In the genomic region with DNA sequence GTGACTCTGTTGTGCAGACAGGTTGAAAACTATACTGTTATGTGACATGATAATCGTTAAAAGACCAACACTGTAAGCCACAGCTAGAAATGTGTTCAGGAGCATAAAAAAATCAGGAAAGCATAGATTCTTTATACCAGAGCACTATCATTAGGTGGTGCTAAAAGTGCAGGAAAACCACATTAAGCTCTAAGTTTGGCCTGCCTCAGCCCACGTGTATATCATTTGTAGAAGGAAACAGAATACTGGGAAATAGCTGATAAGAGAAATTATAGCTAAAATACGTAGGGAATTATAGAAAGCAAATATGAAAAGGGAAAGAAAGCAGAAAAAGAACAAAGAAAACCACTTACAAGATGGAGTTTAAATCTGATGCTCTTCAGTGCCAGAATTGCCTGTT, we compare ENCODE assay signal across 9 cellular contexts. TPM values are rescaled to one million over a fixed set of nuclear protein-coding genes. Genes with fewer than 3 reads are reported as not detected.
DNase-seq lines count a peak whose midpoint lies in the region; ATAC-seq, FAIRE-seq and TF ChIP-seq lines count a peak whose summit lies in the region.
"Had no signal": no experiment of that assay in that cellular context is flagged by ENCODE, and none has a peak within 500 bp of the region (broad histone marks: within the 10 kb centered on the region; RNA-seq: fewer than 3 reads in every experiment).

No MANE protein-coding gene starts in this region.

- H3K4me3 ChIP-seq in kidney (ENCODE audit: low read length in 2 of 2) (no peak overlapping the region), coronary artery (no peak overlapping the region)
- H3K4me3 ChIP-seq: HAP-1 had no signal

- H3K9me3 ChIP-seq in kidney (ENCODE audit: control insufficient read depth in 1 of 2, low read length in 2 of 2): no peaks in the 10 kb centered on the region
- H3K9me3 ChIP-seq: HAP-1 had no signal

- H3K27me3 Mint-ChIP-seq in activated CD4-positive, alpha-beta T cell treated with anti-CD3 and anti-CD28 coated beads, Interleukin-2, amount 10 ng/mL, durations not matched to agents 24 days and 14 days: peaks cover 7% of the 10 kb centered on the region

- no peak for ATAC-seq in HG02623 (IDR thresholded peaks at IDR 0.05; ENCODE audit: unreplicated experiment)
- no peak for ATAC-seq in HG03095 (IDR thresholded peaks at IDR 0.05; ENCODE audit: unreplicated experiment)

- H3K9ac ChIP-seq in kidney (ENCODE audit: low read length in 2 of 2): no peak overlapping the region

- H3K9me3 Mint-ChIP-seq in activated CD4-positive, alpha-beta T cell treated with anti-CD3 and anti-CD28 coated beads, Interleukin-2, amount 10 ng/mL, durations not matched to agents 24 days and 14 days: no peaks in the 10 kb centered on the region

- H3K4me3 Mint-ChIP-seq in activated CD4-positive, alpha-beta T cell treated with anti-CD3 and anti-CD28 coated beads, Interleukin-2, amount 10 ng/mL, durations not matched to agents 24 days and 14 days: no peak overlapping the region

- no peaks in the 10 kb centered on the region for H3K4me1 ChIP-seq in kidney (ENCODE audit: control insufficient read depth in 1 of 2, insufficient read depth in 1 of 2, low read depth in 1 of 2, low read length in 2 of 2)

- intact Hi-C loops in kidney (cut with DNase I): no loop called here
- intact Hi-C loops in activated CD4-positive, alpha-beta T cell treated with anti-CD3 and anti-CD28 coated beads, Interleukin-2, amount 10 ng/mL, durations not matched to agents 24 days and 14 days (cut with micrococcal nuclease): no loop called here

- peak; percentile 75 for FAIRE-seq in kidney (lab: Jason Lieb, UNC)

- no peaks in the 10 kb centered on the region for H3K36me3 Mint-ChIP-seq in activated CD4-positive, alpha-beta T cell treated with anti-CD3 and anti-CD28 coated beads, Interleukin-2, amount 10 ng/mL, durations not matched to agents 24 days and 14 days (ENCODE audit: low read depth)

- DNase-seq in HuH-7 (ENCODE audit: low spot score): peak; percentile 8
- no peak for DNase-seq in kidney
- DNase-seq in activated CD4-positive, alpha-beta T cell treated with anti-CD3 and anti-CD28 coated beads, Interleukin-2, amount 10 ng/mL, durations not matched to agents 24 days and 14 days: no peak
- DNase-seq in coronary artery (ENCODE audit: low spot score): no peak

- H3K27ac ChIP-seq in C4-2B (no peak overlapping the region), VCaP (no peak overlapping the region), kidney (ENCODE audit: low read depth in 2 of 2, low read length in 2 of 2) (no peak overlapping the region), coronary artery (no peak overlapping the region)

- no peak overlapping the region for H3K27ac Mint-ChIP-seq in activated CD4-positive, alpha-beta T cell treated with anti-CD3 and anti-CD28 coated beads, Interleukin-2, amount 10 ng/mL, durations not matched to agents 24 days and 14 days

- TF ChIP-seq CTCF in C4-2B (conservative IDR thresholded peaks at IDR 0.05) (peak; percentile 12), VCaP (conservative IDR thresholded peaks at IDR 0.05) (peak; percentile 58), kidney (IDR thresholded peaks at IDR 0.05; ENCODE audit: borderline replicate concordance, extremely low read depth, insufficient read depth) (peak; percentile 41), coronary artery (IDR thresholded peaks at IDR 0.05) (no peak)

- H3K36me3 ChIP-seq in kidney (ENCODE audit: control insufficient read depth in 1 of 2, insufficient read depth in 2 of 2, low read length in 2 of 2): no peaks in the 10 kb centered on the region
- H3K36me3 ChIP-seq: HAP-1 had no signal

- H3K4me1 Mint-ChIP-seq in activated CD4-positive, alpha-beta T cell treated with anti-CD3 and anti-CD28 coated beads, Interleukin-2, amount 10 ng/mL, durations not matched to agents 24 days and 14 days: peaks cover 2% of the 10 kb centered on the region

RNA-seq across cellular contexts. Expression of gene C2orf74, which starts 26.5 kb away (rescaled TPM):
- total RNA-seq in kidney: 23.6 TPM
- 47.6 TPM for polyA plus RNA-seq in kidney (ENCODE audit: insufficient read depth, low read depth, low replicate concordance)
- 5.7 and 8.7 TPM in 2 replicates for total RNA-seq in activated CD4-positive, alpha-beta T cell treated with anti-CD3 and anti-CD28 coated beads, Interleukin-2, amount 10 ng/mL, durations not matched to agents 24 days and 14 days
